15 cellular contexts compared by ENCODE assay signal in the genomic region with DNA sequence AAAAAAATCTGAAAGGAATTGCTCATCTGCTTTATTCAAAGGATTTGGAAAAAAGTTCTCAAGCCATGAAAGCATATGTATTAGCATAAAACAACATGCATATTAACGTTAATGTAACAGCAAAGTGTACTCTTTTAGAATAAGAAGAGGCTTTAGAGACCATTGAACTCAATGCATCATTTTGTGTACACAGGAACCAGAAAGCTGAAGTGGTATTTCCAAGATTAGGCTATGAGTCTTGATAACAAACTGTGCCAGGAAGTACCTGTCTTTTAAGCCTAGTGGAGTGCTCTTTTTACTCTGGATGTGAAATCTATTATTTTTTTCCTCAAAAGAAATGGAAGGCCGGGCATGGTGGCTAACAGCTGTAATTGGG.
DNase-seq lines count a peak whose midpoint lies in the region; ATAC-seq and TF ChIP-seq lines count a peak whose summit lies in the region.
"Had no signal": no experiment of that assay in that cellular context is flagged by ENCODE, and none has a peak within 500 bp of the region (broad histone marks: within the 10 kb centered on the region; RNA-seq: fewer than 3 reads in every experiment).

No MANE protein-coding gene starts in this region.

- peak; percentile 43 for DNase-seq in DMS153 (lab: John Stamatoyannopoulos, UW)
- DNase-seq in DMS153 treated with DMSO at 0.1 percent for 48 hours (lab: John Stamatoyannopoulos, UW; ENCODE audit: unreplicated experiment) = no peak
- DNase-seq in H9 = no peak
- no peak for DNase-seq in lower lobe of right lung
- no peak for DNase-seq in activated T-cell treated with anti-CD3 and anti-CD28 coated beads for 4 hours
- no peak for DNase-seq in aorta
- DNase-seq in H7 = no peak
- DNase-seq: AML-193; Caco-2; CD8-positive, alpha-beta memory T cell; DND-41; GF-D8 had no signal

- no peak overlapping the region for H4K91ac ChIP-seq in H9 (ENCODE audit: insufficient read length, low read depth, low read length)

- no peak overlapping the region for H3K23ac ChIP-seq in H9 (ENCODE audit: insufficient read length, low read depth, low read length)

- no peak overlapping the region for H3K4me2 ChIP-seq in H9 (ENCODE audit: insufficient read depth, insufficient read length, low read length)
- H3K4me2 ChIP-seq: BLaER1 had no signal

- no peak overlapping the region for H4K8ac ChIP-seq in H9 (replicated peaks; ENCODE audit: insufficient read length, low read depth, low read length)

- no peaks in the 10 kb centered on the region for H4K20me1 ChIP-seq in H9 (ENCODE audit: control insufficient read depth, insufficient read depth, insufficient read length)
- H4K20me1 ChIP-seq: BLaER1 had no signal

- H3T11ph ChIP-seq in H9 (ENCODE audit: low read length) = no peak overlapping the region

- H3K9me3 ChIP-seq in H9 (ENCODE audit: control insufficient read depth, low read depth, low read length) (no peaks in the 10 kb centered on the region), lower lobe of right lung (no peaks in the 10 kb centered on the region), aorta (ENCODE audit: control insufficient read depth, low read length) (no peaks in the 10 kb centered on the region)
- H3K9me3 ChIP-seq: BLaER1, Caco-2 had no signal

- H3K27me3 Mint-ChIP-seq in H9 (ENCODE audit: low read depth) = no peaks in the 10 kb centered on the region
- H3K27me3 Mint-ChIP-seq: CD8-positive, alpha-beta memory T cell had no signal

- H2BK5ac ChIP-seq in H9 (ENCODE audit: insufficient read length, low read length) = no peak overlapping the region

- H2BK15ac ChIP-seq in H9 (ENCODE audit: low read depth, low read length) = no peak overlapping the region

- H3K27ac ChIP-seq in H9 (ENCODE audit: insufficient read length, low read depth, low read length) (no peak overlapping the region), lower lobe of right lung (no peak overlapping the region), aorta (ENCODE audit: low read depth in 1 of 2, low read length in 2 of 2) (no peak overlapping the region)
- H3K27ac ChIP-seq: 22Rv1, BLaER1, HL-60 had no signal

- H3K23me2 ChIP-seq in H9 (ENCODE audit: insufficient read length, low read depth, low read length, poor library complexity, severe bottlenecking) = no peaks in the 10 kb centered on the region

- H3K9ac ChIP-seq in H9 (ENCODE audit: extremely low read depth, insufficient read length, low read length) = no peak overlapping the region
- H3K9ac ChIP-seq: BLaER1 had no signal

- H3K4me3 Mint-ChIP-seq in H9 = no peak overlapping the region
- H3K4me3 Mint-ChIP-seq: CD8-positive, alpha-beta memory T cell had no signal

- no CpG with 5 or more reads among the region's 2 CpGs for WGBS in H9 (ENCODE audit: extremely low coverage, insufficient read length, low lambda C conversion rate)
- WGBS in aorta, 2 donors = 79 to 80% methylated on average over 2 of the region's 2 CpGs

- H3K4ac ChIP-seq in H9 (ENCODE audit: low read depth, low read length) = no peak overlapping the region

- H2AFZ ChIP-seq in H9 (ENCODE audit: low read length) = no peak overlapping the region

- H3K4me3 ChIP-seq in lower lobe of right lung (no peak overlapping the region), aorta (ENCODE audit: low read length in 2 of 2) (no peak overlapping the region), H7 (ENCODE audit: insufficient read depth, low read depth, low read length) (no peak overlapping the region)
- H3K4me3 ChIP-seq: BLaER1 had no signal

- peaks cover 6 to 7% of the 10 kb centered on the region in 2 experiments for H3K4me1 Mint-ChIP-seq in H9
- H3K4me1 Mint-ChIP-seq: CD8-positive, alpha-beta memory T cell had no signal

- H3K4me1 ChIP-seq in H9 (ENCODE audit: insufficient read depth, low read length) (no peaks in the 10 kb centered on the region), lower lobe of right lung (no peaks in the 10 kb centered on the region), aorta (ENCODE audit: control insufficient read depth in 1 of 2, insufficient read depth in 2 of 2, low read length in 2 of 2) (no peaks in the 10 kb centered on the region)
- H3K4me1 ChIP-seq: BLaER1, Caco-2 had no signal

- H2BK12ac ChIP-seq in H9 (ENCODE audit: insufficient read length, low read depth, low read length) = no peak overlapping the region

- ATAC-seq in lower lobe of right lung (peak; percentile 78 to 94), aorta (ENCODE audit: low FRiP score) (no peak)

- no peaks in the 10 kb centered on the region for H3K79me2 ChIP-seq in H9 (ENCODE audit: insufficient read depth, low read length)

- no peak overlapping the region for H2BK20ac ChIP-seq in H9 (ENCODE audit: low read depth, low read length, poor library complexity, severe bottlenecking)

- no peaks in the 10 kb centered on the region for H3K79me1 ChIP-seq in H9 (ENCODE audit: insufficient read depth, low read depth, low read length, poor library complexity, severe bottlenecking)

- H3K14ac ChIP-seq in H9 (ENCODE audit: insufficient read depth, low read length) = no peak overlapping the region

- H3K36me3 ChIP-seq in lower lobe of right lung (no peaks in the 10 kb centered on the region), aorta (ENCODE audit: control insufficient read depth in 1 of 2, insufficient read depth in 2 of 2, low read length in 1 of 2) (no peaks in the 10 kb centered on the region), H7 (replicated peaks; ENCODE audit: control insufficient read depth, insufficient read depth, low read length) (no peaks in the 10 kb centered on the region)
- H3K36me3 ChIP-seq: BLaER1 had no signal

- peak overlapping the region in 2 of 3 experiments; percentile 1 to 85; a peak in 1 of 7 replicates for H3K27ac Mint-ChIP-seq in H9

- no peak overlapping the region for H3K56ac ChIP-seq in H9 (ENCODE audit: insufficient read length, low read depth, low read length)

- H2AK5ac ChIP-seq in H9 (ENCODE audit: insufficient read length, low read length) = no peak overlapping the region

- H3K18ac ChIP-seq in H9 (ENCODE audit: insufficient read length, low read depth, low read length) = no peak overlapping the region

- no peaks in the 10 kb centered on the region for H3K9me3 Mint-ChIP-seq in H9

- no peaks in the 10 kb centered on the region for H3K27me3 ChIP-seq in H9 (ENCODE audit: insufficient read depth, low read length)
- H3K27me3 ChIP-seq in lower lobe of right lung (ENCODE audit: low read depth) = no peaks in the 10 kb centered on the region
- no peaks in the 10 kb centered on the region for H3K27me3 ChIP-seq in aorta (ENCODE audit: control insufficient read depth in 1 of 2, insufficient read depth in 2 of 2, low read length in 1 of 2)
- H3K27me3 ChIP-seq in H7 (ENCODE audit: control insufficient read depth, insufficient read depth, low read length) = no peaks in the 10 kb centered on the region
- H3K27me3 ChIP-seq: BLaER1 had no signal

- intact Hi-C loops in lower lobe of right lung (cut with DNase I) (no loop called here), aorta (cut with DNase I) (no loop called here)

- TF ChIP-seq CTCF in H9 (conservative IDR thresholded peaks at IDR 0.05) (no peak), lower lobe of right lung (IDR thresholded peaks at IDR 0.05) (no peak)

- no peak overlapping the region for H4K5ac ChIP-seq in H9 (ENCODE audit: insufficient read length, low read depth, low read length)

- no peak overlapping the region for H2BK120ac ChIP-seq in H9 (ENCODE audit: low read depth, low read length, poor library complexity, severe bottlenecking)

- H3K36me3 Mint-ChIP-seq in H9 (ENCODE audit: insufficient read depth in 1 of 3, low read depth in 3 of 3) = no peaks in the 10 kb centered on the region
- H3K36me3 Mint-ChIP-seq: CD8-positive, alpha-beta memory T cell had no signal
